19 cellular contexts compared by ENCODE assay signal in genomic region chr21:17550671-17551308, GRCh38.
"Had no signal": no experiment of that assay in that cellular context is flagged by ENCODE, and none has a peak within 500 bp of the region (broad histone marks: within the 10 kb centered on the region; RNA-seq: fewer than 3 reads in every experiment).

No MANE protein-coding gene starts in this region.

- H3K4me1 ChIP-seq: prostate gland, spleen had no signal

- H3K36me3 ChIP-seq: heart left ventricle, prostate gland, spleen had no signal

- H3K4me1 Mint-ChIP-seq: activated CD4-positive, alpha-beta T cell treated with anti-CD3 and anti-CD28 coated beads, Interleukin-2, amount 10 ng/mL, durations not matched to agents 7 days and 5 days; activated CD8-positive, alpha-beta memory T cell treated with anti-CD3 and anti-CD28 coated beads, Interleukin-2, amount 10 ng/mL, durations not matched to agents 7 days and 5 days; nephron had no signal

- DNase-seq: activated CD4-positive, alpha-beta T cell treated with anti-CD3 and anti-CD28 coated beads, Interleukin-2, amount 10 ng/mL, durations not matched to agents 7 days and 5 days; activated CD8-positive, alpha-beta memory T cell treated with anti-CD3 and anti-CD28 coated beads, Interleukin-2, amount 10 ng/mL, durations not matched to agents 7 days and 5 days; activated effector memory CD4-positive, alpha-beta T cell treated with Interleukin-2 at 50 U/mL for 16 hours; activated T-cell treated with anti-CD3 and anti-CD28 coated beads, Interleukin-2, amount 50 U/mL, for 24 hours; cerebellar nuclear complex; effector memory CD8-positive, alpha-beta T cell; erythroblast; foreskin fibroblast; heart left ventricle; mesenchymal stem cell; spleen; stimulated activated naive CD4-positive, alpha-beta T cell; T-helper 2 cell had no signal

- H3K27me3 Mint-ChIP-seq: activated CD4-positive, alpha-beta T cell treated with anti-CD3 and anti-CD28 coated beads, Interleukin-2, amount 10 ng/mL, durations not matched to agents 7 days and 5 days; activated CD8-positive, alpha-beta memory T cell treated with anti-CD3 and anti-CD28 coated beads, Interleukin-2, amount 10 ng/mL, durations not matched to agents 7 days and 5 days; activated naive CD8-positive, alpha-beta T cell; activated T-cell treated with anti-CD3 and anti-CD28 coated beads, Interleukin-2, amount 50 U/mL, for 24 hours had no signal

- H3K9me3 ChIP-seq: heart left ventricle, prostate gland, spleen had no signal

- H3K4me3 Mint-ChIP-seq: activated CD4-positive, alpha-beta T cell treated with anti-CD3 and anti-CD28 coated beads, Interleukin-2, amount 10 ng/mL, durations not matched to agents 7 days and 5 days; activated CD8-positive, alpha-beta memory T cell treated with anti-CD3 and anti-CD28 coated beads, Interleukin-2, amount 10 ng/mL, durations not matched to agents 7 days and 5 days; activated naive CD8-positive, alpha-beta T cell; activated T-cell treated with anti-CD3 and anti-CD28 coated beads, Interleukin-2, amount 50 U/mL, for 24 hours; dendritic cell treated with granulocyte-macrophage colony-stimulating factor and Interleukin-4, amounts not matched to agents 40 ng/mL and 50 ng/mL, for 4 days; effector memory CD8-positive, alpha-beta T cell; nephron had no signal

- H3K9me3 Mint-ChIP-seq: activated CD4-positive, alpha-beta T cell treated with anti-CD3 and anti-CD28 coated beads, Interleukin-2, amount 10 ng/mL, durations not matched to agents 7 days and 5 days; activated T-cell treated with anti-CD3 and anti-CD28 coated beads, Interleukin-2, amount 50 U/mL, for 24 hours; dendritic cell treated with granulocyte-macrophage colony-stimulating factor and Interleukin-4, amounts not matched to agents 40 ng/mL and 50 ng/mL, for 4 days; effector memory CD8-positive, alpha-beta T cell; nephron had no signal

- ATAC-seq: activated CD8-positive, alpha-beta memory T cell treated with anti-CD3 and anti-CD28 coated beads, Interleukin-2, amount 10 ng/mL, durations not matched to agents 7 days and 5 days; effector memory CD8-positive, alpha-beta T cell; heart left ventricle; sciatic nerve had no signal

- H3K27ac ChIP-seq: heart left ventricle, prostate gland, spleen had no signal

- H3K36me3 Mint-ChIP-seq: activated CD8-positive, alpha-beta memory T cell treated with anti-CD3 and anti-CD28 coated beads, Interleukin-2, amount 10 ng/mL, durations not matched to agents 7 days and 5 days had no signal

- H3K4me3 ChIP-seq: heart left ventricle, prostate gland, spleen had no signal

- H3K27ac Mint-ChIP-seq: activated CD4-positive, alpha-beta T cell treated with anti-CD3 and anti-CD28 coated beads, Interleukin-2, amount 10 ng/mL, durations not matched to agents 7 days and 5 days; activated CD8-positive, alpha-beta memory T cell treated with anti-CD3 and anti-CD28 coated beads, Interleukin-2, amount 10 ng/mL, durations not matched to agents 7 days and 5 days; activated naive CD8-positive, alpha-beta T cell; activated T-cell treated with anti-CD3 and anti-CD28 coated beads, Interleukin-2, amount 50 U/mL, for 24 hours; dendritic cell treated with granulocyte-macrophage colony-stimulating factor and Interleukin-4, amounts not matched to agents 40 ng/mL and 50 ng/mL, for 4 days; effector memory CD8-positive, alpha-beta T cell; nephron had no signal

- H3K27me3 ChIP-seq: heart left ventricle, spleen had no signal

- FAIRE-seq: islet of Langerhans had no signal
